24 cellular contexts compared by ENCODE assay signal in the genomic region with DNA sequence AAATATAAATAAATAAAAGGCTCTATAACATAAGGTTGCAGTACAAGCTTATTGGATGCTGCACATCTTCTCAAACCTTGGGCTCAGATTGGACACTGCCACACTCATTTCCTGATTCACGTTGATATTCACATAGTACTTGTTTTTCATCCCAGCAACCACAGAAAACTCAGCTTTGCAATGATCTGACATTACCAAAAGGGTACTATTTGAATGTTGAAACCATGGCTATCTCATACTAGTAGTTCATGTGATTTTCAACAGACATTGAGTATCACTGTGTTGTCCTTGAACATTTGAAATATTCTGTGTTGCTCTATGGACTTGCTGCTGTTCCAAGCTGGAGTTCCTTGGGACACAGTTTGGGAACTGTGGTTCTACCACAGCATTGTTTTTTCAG.
"Had no signal": no experiment of that assay in that cellular context is flagged by ENCODE, and none has a peak within 500 bp of the region (broad histone marks: within the 10 kb centered on the region; RNA-seq: fewer than 3 reads in every experiment).

No MANE protein-coding gene starts in this region.

- H3K27ac Mint-ChIP-seq: dendritic cell treated with granulocyte-macrophage colony-stimulating factor and Interleukin-4, amounts not matched to agents 40 ng/mL and 50 ng/mL, for 4 days; effector memory CD8-positive, alpha-beta T cell; endodermal cell; immature natural killer cell; mesothelial cell of epicardium had no signal

- H3K36me3 Mint-ChIP-seq: immature natural killer cell, mesothelial cell of epicardium, naive B cell had no signal

- FAIRE-seq: endometrium, frontal cortex, keratinocyte had no signal

- H3K4me1 Mint-ChIP-seq: immature natural killer cell, mesothelial cell of epicardium, naive B cell had no signal

- H3K9me3 Mint-ChIP-seq: dendritic cell treated with granulocyte-macrophage colony-stimulating factor and Interleukin-4, amounts not matched to agents 40 ng/mL and 50 ng/mL, for 4 days; effector memory CD8-positive, alpha-beta T cell; endodermal cell; immature natural killer cell; mesothelial cell of epicardium; naive B cell had no signal

- DNase-seq: colonic mucosa; cortex of kidney; effector CD8-positive, alpha-beta T cell; effector memory CD8-positive, alpha-beta T cell; endodermal cell; erythroblast; foreskin keratinocyte; heart left ventricle; hypothalamus; immature natural killer cell; left cardiac atrium; left lung; left ventricle myocardium superior; lower lobe of right lung; mesenchymal stem cell; mucosa of descending colon; naive B cell had no signal

- ATAC-seq: effector memory CD8-positive, alpha-beta T cell; esophagus mucosa; foreskin keratinocyte; gastroesophageal sphincter; heart left ventricle; left cardiac atrium; left lung; left ventricle myocardium superior; lower lobe of right lung; mucosa of descending colon had no signal

- H3K4me3 Mint-ChIP-seq: dendritic cell treated with granulocyte-macrophage colony-stimulating factor and Interleukin-4, amounts not matched to agents 40 ng/mL and 50 ng/mL, for 4 days; effector memory CD8-positive, alpha-beta T cell; endodermal cell; immature natural killer cell; mesothelial cell of epicardium; naive B cell had no signal
